16 cellular contexts compared by ENCODE assay signal in genomic region chr15:43958894-43959330, GRCh38.
DNase-seq lines count a peak whose midpoint lies in the region; TF ChIP-seq lines count a peak whose summit lies in the region.
"Had no signal": no experiment of that assay in that cellular context is flagged by ENCODE, and none has a peak within 500 bp of the region (broad histone marks: within the 10 kb centered on the region; RNA-seq: fewer than 3 reads in every experiment).

No MANE protein-coding gene starts in this region.

- no peak overlapping the region for H3K27ac ChIP-seq in RWPE1
- H3K27ac ChIP-seq: 22Rv1, cardiac muscle cell, HL-60 had no signal

- no peak overlapping the region for H3K4me3 ChIP-seq in fibroblast of the aortic adventitia (ENCODE audit: low read depth, low read length)
- H3K4me3 ChIP-seq: cardiac muscle cell had no signal

- DNase-seq in DMS53 (lab: John Stamatoyannopoulos, UW): peak; percentile 45
- DNase-seq in DMS53 treated with DMSO at 0.1 percent for 48 hours (lab: John Stamatoyannopoulos, UW; ENCODE audit: unreplicated experiment): no peak
- DNase-seq in RWPE1 (ENCODE audit: low spot score): peak; percentile 5
- DNase-seq in fibroblast of the aortic adventitia (ENCODE audit: low read depth): peak; percentile 81
- peak; percentile 58 for DNase-seq in stromal cell of bone marrow (ENCODE audit: low read depth)
- no peak for DNase-seq in GF-D8 (lab: John Stamatoyannopoulos, UW)
- DNase-seq in OCI-M1 (lab: John Stamatoyannopoulos, UW): no peak
- DNase-seq in NCI-H226: no peak
- DNase-seq: activated CD8-positive, alpha-beta memory T cell treated with anti-CD3 and anti-CD28 coated beads, Interleukin-2, amount 50 U/mL, for 48 hours; NCI-H1092; NK-92 treated with Interleukin-12 subunit alpha and Interleukin-12 subunit beta, amount 100 ng/mL, for 24 hours; stimulated activated CD4-positive, alpha-beta T cell treated with anti-CD3 and anti-CD28 coated beads, Interleukin-12 subunit alpha, Interleukin-12 subunit beta, amount 100 ng/mL, for 4 hours; T-helper 2 cell had no signal

- POLR2A ChIA-PET in RWPE1 (lab: Yijun Ruan, JAX; ENCODE audit: low non-redundant PET): no interaction called here

- CTCF ChIA-PET in RWPE1 (lab: Yijun Ruan, JAX): no interaction called here

- TF ChIP-seq CTCF in RWPE1 (conservative IDR thresholded peaks at IDR 0.05; ENCODE audit: low read depth) (no peak), fibroblast of the aortic adventitia (IDR thresholded peaks at IDR 0.05; ENCODE audit: insufficient read depth, low read length) (no peak)

Comparison
In these comparisons a context has a peak if more than half of its experiments do, and no peak if none do; other contexts are left out.
1. DNase-seq: peak in DMS53 (single experiment), RWPE1 (single experiment), fibroblast of the aortic adventitia (single experiment) and stromal cell of bone marrow (single experiment); none in DMS53 treated with DMSO at 0.1 percent for 48 hours (single experiment), GF-D8 (single experiment), OCI-M1 (single experiment) and NCI-H226 (single experiment).